17 cellular contexts compared by ENCODE assay signal in genomic region chr17:15454328-15454727, GRCh38. TPM values are rescaled to one million over a fixed set of nuclear protein-coding genes. Genes with fewer than 3 reads are reported as not detected.
DNase-seq lines count a peak whose midpoint lies in the region; ATAC-seq and TF ChIP-seq lines count a peak whose summit lies in the region.
"Had no signal": no experiment of that assay in that cellular context is flagged by ENCODE, and none has a peak within 500 bp of the region (broad histone marks: within the 10 kb centered on the region; RNA-seq: fewer than 3 reads in every experiment).

No MANE protein-coding gene starts in this region.

- H3K4me3 ChIP-seq in IMR-90 (ENCODE audit: insufficient read depth, low read depth, low read length) (no peak overlapping the region), dorsolateral prefrontal cortex (no peak overlapping the region)

- no peak overlapping the region for H3K9ac ChIP-seq in IMR-90 (ENCODE audit: low read depth, low read length)

- H2BK120ac ChIP-seq in IMR-90 (ENCODE audit: low read depth, low read length) = no peak overlapping the region

- in situ Hi-C loops in IMR-90 (cut with MboI; ENCODE audit: low sequenced_read_pairs) = no loop called here
- in situ Hi-C loops in G401 (cut with HindIII; ENCODE audit: low sequenced_read_pairs) = no loop called here

- peak overlapping the region; percentile 75; the same call in 1 of the 2 replicates for H2AK5ac ChIP-seq in IMR-90 (ENCODE audit: low read depth, low read length)

- POLR2A ChIA-PET in IMR-90 (lab: Charles Lee; ENCODE audit: unreplicated experiment) = no interaction called here

- H2BK15ac ChIP-seq in IMR-90 (ENCODE audit: low read depth, low read length) = 0 out of 3 replicates have a peak overlapping the region, but pooled peaks have one; percentile 26

- TF ChIP-seq POLR2A in IMR-90 (IDR thresholded peaks at IDR 0.05; ENCODE audit: low read depth, low read length) = no peak

- H3K18ac ChIP-seq in IMR-90 (ENCODE audit: low read depth, low read length) = no peak overlapping the region; the same call in 1 of the 2 replicates

- H4K5ac ChIP-seq in IMR-90 (ENCODE audit: low read depth, low read length) = no peak overlapping the region

- no peak for DNase-seq in IMR-90
- DNase-seq in dorsolateral prefrontal cortex = no peak
- peak; percentile 26 for DNase-seq in mesenteric fat pad (ENCODE audit: low spot score)
- DNase-seq in substantia nigra (lab: John Stamatoyannopoulos, UW) = no peak
- DNase-seq in kidney glomerular epithelial cell (lab: John Stamatoyannopoulos, UW) = no peak
- no peak for DNase-seq in G401 (ENCODE audit: low spot score)
- no peak for DNase-seq in inferior parietal cortex (ENCODE audit: extremely low spot score)
- DNase-seq in activated T-helper 2 cell treated with anti-CD3 and anti-CD28 coated beads, Interferon-gamma antibody, Interleukin-2, Interleukin-4, amounts not matched to agents 10 μg/mL and 5 μg/mL and 100 μg/mL, durations not matched to agents 14 hours and 24 hours and 36 hours (ENCODE audit: low spot score) = no peak
- DNase-seq: BE2C; CD4-positive, CD25-positive, alpha-beta regulatory T cell; COR-L47; DMS 273 treated with DMSO at 0.1 percent for 48 hours; DND-41; KBM-7; NCI-H1694 treated with DMSO at 0.1 percent for 48 hours; OCI-M1 had no signal

- WGBS in IMR-90 (ENCODE audit: extremely low coverage in 2 of 2, insufficient read length in 1 of 2), 2 experiments = no CpG with 5 or more reads among the region's 5 CpGs

- no peaks in the 10 kb centered on the region for H4K20me1 ChIP-seq in IMR-90 (ENCODE audit: insufficient read depth, low read length)

- H3K4me3 Mint-ChIP-seq in activated T-helper 2 cell treated with anti-CD3 and anti-CD28 coated beads, Interferon-gamma antibody, Interleukin-2, Interleukin-4, amounts not matched to agents 10 μg/mL and 5 μg/mL and 100 μg/mL, durations not matched to agents 14 hours and 24 hours and 36 hours (ENCODE audit: low read depth) = no peak overlapping the region
- H3K4me3 Mint-ChIP-seq: CD4-positive, CD25-positive, alpha-beta regulatory T cell had no signal

- peaks cover 18% of the 10 kb centered on the region; the same call in 1 of the 2 replicates for H3K9me1 ChIP-seq in IMR-90 (ENCODE audit: insufficient read depth, low read length)

- peaks cover 3% of the 10 kb centered on the region for H3K9me3 ChIP-seq in IMR-90 (ENCODE audit: control insufficient read depth, insufficient read depth, low read length)
- H3K9me3 ChIP-seq: BE2C had no signal

- CTCF ChIA-PET in IMR-90 (lab: Yijun Ruan, JAX) = no interaction called here

- peaks cover 3% of the 10 kb centered on the region; the same call in 1 of the 2 replicates for H3K36me3 ChIP-seq in IMR-90 (ENCODE audit: control insufficient read depth, insufficient read depth, low read length)
- H3K36me3 ChIP-seq: BE2C had no signal

- no TSS peak for BruUV-seq in IMR-90 (replicated peaks; lab: Mats Ljungman, UMichigan)

- ATAC-seq in IMR-90 (ENCODE audit: low read depth) = no peak

- H3K27me3 Mint-ChIP-seq in activated T-helper 2 cell treated with anti-CD3 and anti-CD28 coated beads, Interferon-gamma antibody, Interleukin-2, Interleukin-4, amounts not matched to agents 10 μg/mL and 5 μg/mL and 100 μg/mL, durations not matched to agents 14 hours and 24 hours and 36 hours (ENCODE audit: low read depth) = no peaks in the 10 kb centered on the region
- H3K27me3 Mint-ChIP-seq: CD4-positive, CD25-positive, alpha-beta regulatory T cell had no signal

- H3K27ac ChIP-seq in IMR-90 (ENCODE audit: insufficient read depth, low read length) = no peak overlapping the region
- peak overlapping the region in 56 of 59 donors; percentile 30 to 94 (median 80) for H3K27ac ChIP-seq in dorsolateral prefrontal cortex
- peak overlapping the region; percentile 94 for H3K27ac ChIP-seq in substantia nigra (ENCODE audit: low read depth, low read length, poor library complexity, severe bottlenecking)

- H3K9me3 Mint-ChIP-seq in activated T-helper 2 cell treated with anti-CD3 and anti-CD28 coated beads, Interferon-gamma antibody, Interleukin-2, Interleukin-4, amounts not matched to agents 10 μg/mL and 5 μg/mL and 100 μg/mL, durations not matched to agents 14 hours and 24 hours and 36 hours = peaks cover 10% of the 10 kb centered on the region

- H4K91ac ChIP-seq in IMR-90 (ENCODE audit: insufficient read depth, low read depth, low read length) = peak overlapping the region; percentile 15; the same call in 1 of the 2 replicates

- no peak for TF ChIP-seq CTCF in IMR-90 (conservative IDR thresholded peaks at IDR 0.05; ENCODE audit: low read depth, low read length)
- no peak for TF ChIP-seq CTCF in dorsolateral prefrontal cortex (IDR thresholded peaks at IDR 0.05 in 54 of 56, conservative IDR thresholded peaks at IDR 0.05 in 2 of 56; ENCODE audit: low read depth in 1 of 56, partially characterized antibody in 56 of 56)

- H2AFZ ChIP-seq in IMR-90 (replicated peaks; ENCODE audit: low read length, poor library complexity) = peak overlapping the region; percentile 15

- H3K4me1 Mint-ChIP-seq in activated T-helper 2 cell treated with anti-CD3 and anti-CD28 coated beads, Interferon-gamma antibody, Interleukin-2, Interleukin-4, amounts not matched to agents 10 μg/mL and 5 μg/mL and 100 μg/mL, durations not matched to agents 14 hours and 24 hours and 36 hours (ENCODE audit: low read depth) = no peaks in the 10 kb centered on the region
- H3K4me1 Mint-ChIP-seq: CD4-positive, CD25-positive, alpha-beta regulatory T cell had no signal

- dilution Hi-C loops in IMR-90 (cut with HindIII; ENCODE audit: low sequenced_read_pairs, unreplicated experiment) = no loop called here

- no peak overlapping the region for H3K27ac Mint-ChIP-seq in activated T-helper 2 cell treated with anti-CD3 and anti-CD28 coated beads, Interferon-gamma antibody, Interleukin-2, Interleukin-4, amounts not matched to agents 10 μg/mL and 5 μg/mL and 100 μg/mL, durations not matched to agents 14 hours and 24 hours and 36 hours

- no peak for TF ChIP-seq RAD21 in IMR-90 (IDR thresholded peaks at IDR 0.05; ENCODE audit: low read length)

- no peak overlapping the region; the same call in 1 of the 2 replicates for H3K4ac ChIP-seq in IMR-90 (ENCODE audit: low read depth, low read length)

- H3K36me3 Mint-ChIP-seq in activated T-helper 2 cell treated with anti-CD3 and anti-CD28 coated beads, Interferon-gamma antibody, Interleukin-2, Interleukin-4, amounts not matched to agents 10 μg/mL and 5 μg/mL and 100 μg/mL, durations not matched to agents 14 hours and 24 hours and 36 hours (ENCODE audit: low read depth) = peaks cover 9% of the 10 kb centered on the region

- no peak overlapping the region for H2BK5ac ChIP-seq in IMR-90 (ENCODE audit: low read depth, low read length, poor library complexity, severe bottlenecking)

- H4K8ac ChIP-seq in IMR-90 (ENCODE audit: low read depth in 2 of 2, low read length in 2 of 2) = no peak overlapping the region

- no peaks in the 10 kb centered on the region for H3K27me3 ChIP-seq in IMR-90 (ENCODE audit: control insufficient read depth, insufficient read depth, low read length)
- H3K27me3 ChIP-seq in dorsolateral prefrontal cortex = no peaks in the 10 kb centered on the region
- H3K27me3 ChIP-seq: BE2C had no signal

- H3K56ac ChIP-seq in IMR-90 (ENCODE audit: extremely low read depth, insufficient read depth, low read length) = no peak overlapping the region

- H3K14ac ChIP-seq in IMR-90 (replicated peaks; ENCODE audit: low read depth, low read length) = no peak overlapping the region

- no peaks in the 10 kb centered on the region for H3K79me1 ChIP-seq in IMR-90 (ENCODE audit: low read depth in 1 of 2, low read length in 2 of 2)

- H3K4me1 ChIP-seq in IMR-90 (ENCODE audit: control insufficient read depth, insufficient read depth, low read length) = peaks cover 22% of the 10 kb centered on the region
- H3K4me1 ChIP-seq: BE2C had no signal

- H2AK9ac ChIP-seq in IMR-90 (replicated peaks; ENCODE audit: low read depth, low read length, poor library complexity) = no peak overlapping the region

- no peak overlapping the region for H2BK20ac ChIP-seq in IMR-90 (ENCODE audit: low read depth, low read length)

- no peak overlapping the region for H3K23ac ChIP-seq in IMR-90 (ENCODE audit: low read depth, low read length)

- H3K4me2 ChIP-seq in IMR-90 (ENCODE audit: low read depth, low read length) = no peak overlapping the region

- intact Hi-C loops in IMR-90 (cut with micrococcal nuclease) = no loop called here
- intact Hi-C loops in dorsolateral prefrontal cortex (cut with DNase I) = loop anchor here in 1 of 2 donors (5.0 kb wide), 1 partner anchor 72 kb away; no protein-coding TSS in a partner anchor
- intact Hi-C loops in activated T-helper 2 cell treated with anti-CD3 and anti-CD28 coated beads, Interferon-gamma antibody, Interleukin-2, Interleukin-4, amounts not matched to agents 10 μg/mL and 5 μg/mL and 100 μg/mL, durations not matched to agents 14 hours and 24 hours and 36 hours (cut with micrococcal nuclease) = no loop called here

TF ChIP-seq in IMR-90, 13 proteins besides CTCF, POLR2A, EP300 and RAD21 (continues in another document):
- TF ChIP-seq RFX5 (IDR thresholded peaks at IDR 0.05; ENCODE audit: low read depth, low read length) = no peak
- TF ChIP-seq MAZ (IDR thresholded peaks at IDR 0.05; ENCODE audit: borderline replicate concordance, low read depth, low read length) = no peak
- no peak for TF ChIP-seq NFE2L2 (IDR thresholded peaks at IDR 0.05; ENCODE audit: low read depth, low read length)
- no peak for TF ChIP-seq SMC3 (IDR thresholded peaks at IDR 0.05; ENCODE audit: low read depth, low read length)
- no peak for TF ChIP-seq CEBPB (IDR thresholded peaks at IDR 0.05; ENCODE audit: low read depth, low read length)
- no peak for TF ChIP-seq RCOR1 (IDR thresholded peaks at IDR 0.05; ENCODE audit: insufficient replicate concordance, low read length)
- TF ChIP-seq MXI1 (IDR thresholded peaks at IDR 0.05; ENCODE audit: borderline replicate concordance, low read depth, low read length) = no peak
- TF ChIP-seq CHD1 (IDR thresholded peaks at IDR 0.05; ENCODE audit: low read depth, low read length) = no peak

RNA-seq across cellular contexts. Expression of gene CDRT4, which starts 13.1 kb away (rescaled TPM):
- total RNA-seq in IMR-90 (2012; rRNA removed) (0.56 and 0.90 TPM in 2 replicates), dorsolateral prefrontal cortex (10 to 100 TPM; 13.1 to 43.0 (median 28.2) TPM), mesenteric fat pad (2.8 TPM)
- 2.7 and 3.7 TPM in 2 replicates for polyA plus RNA-seq in IMR-90 (2012; rRNA removed)
- polyA plus RNA-seq in IMR-90 (2012; cell fraction: cytosol; rRNA removed) = 0.13 and 0.50 TPM in 2 replicates
- 27.7 and 76.4 TPM in 2 replicates for polyA plus RNA-seq in IMR-90 (2012; cell fraction: nucleus; rRNA removed; ENCODE audit: low replicate concordance)
- total RNA-seq in G401 (2014; rRNA removed; shearing (Covaris generic)) = 1.9 and 5.0 TPM in 2 replicates
- total RNA-seq in activated T-helper 2 cell treated with anti-CD3 and anti-CD28 coated beads, Interferon-gamma antibody, Interleukin-2, Interleukin-4, amounts not matched to agents 10 μg/mL and 5 μg/mL and 100 μg/mL, durations not matched to agents 14 hours and 24 hours and 36 hours = 4.8 and 8.0 TPM in 2 replicates
- total RNA-seq: H4 had no signal
